In the genomic region with DNA sequence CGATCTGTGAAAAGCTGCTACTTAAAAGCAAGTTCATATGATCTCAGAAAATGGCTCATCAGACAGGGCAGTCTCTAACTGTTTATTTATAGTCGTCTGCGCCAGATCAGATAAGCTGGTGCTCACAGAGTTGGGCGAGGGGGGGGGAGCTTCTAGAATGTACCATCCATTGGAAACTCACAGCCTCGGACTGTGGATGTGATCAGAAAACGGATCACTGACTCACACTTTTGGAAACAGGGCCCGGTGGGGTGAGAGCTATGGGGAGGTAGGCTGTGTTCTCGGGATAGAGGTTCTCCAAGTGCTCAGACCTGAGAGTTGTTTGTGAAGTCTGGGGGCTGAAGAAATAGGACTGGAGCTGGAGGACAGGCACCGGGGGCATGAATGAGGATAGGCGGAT, we compare ENCODE assay signal across 17 cellular contexts. TPM values are rescaled to one million over a fixed set of nuclear protein-coding genes. Genes with fewer than 3 reads are reported as not detected.
DNase-seq lines count a peak whose midpoint lies in the region; ATAC-seq and TF ChIP-seq lines count a peak whose summit lies in the region.
"Had no signal": no experiment of that assay in that cellular context is flagged by ENCODE, and none has a peak within 500 bp of the region (broad histone marks: within the 10 kb centered on the region; RNA-seq: fewer than 3 reads in every experiment).

No MANE protein-coding gene starts in this region.

- no peak overlapping the region for H3K27ac ChIP-seq in stomach
- H3K27ac ChIP-seq: psoas muscle had no signal

- ATAC-seq in stimulated activated memory B cell treated with anti-CD40 and anti-IgM and Interleukin-4, amounts not matched to agents 10 μg/mL and 1 μg/mL and 100 μg/mL, for 72 hours, result no peak
- ATAC-seq: psoas muscle had no signal

- no peak for TF ChIP-seq CTCF in foreskin fibroblast (IDR thresholded peaks at IDR 0.05; ENCODE audit: low read depth, low read length)
- no peak for TF ChIP-seq CTCF in stomach (IDR thresholded peaks at IDR 0.05)

- no peaks in the 10 kb centered on the region for H3K9me3 Mint-ChIP-seq in stimulated activated memory B cell treated with anti-CD40 and anti-IgM and Interleukin-4, amounts not matched to agents 10 μg/mL and 1 μg/mL and 100 μg/mL, for 72 hours
- H3K9me3 Mint-ChIP-seq: activated CD4-positive, alpha-beta memory T cell treated with anti-CD3 and anti-CD28 coated beads for 36 hours had no signal

- no peak overlapping the region for H3K27ac Mint-ChIP-seq in stimulated activated memory B cell treated with anti-CD40 and anti-IgM and Interleukin-4, amounts not matched to agents 10 μg/mL and 1 μg/mL and 100 μg/mL, for 72 hours
- H3K27ac Mint-ChIP-seq: activated CD4-positive, alpha-beta memory T cell treated with anti-CD3 and anti-CD28 coated beads for 36 hours had no signal

- H3K9me3 ChIP-seq in stomach, result no peaks in the 10 kb centered on the region
- H3K9me3 ChIP-seq: psoas muscle had no signal

- peaks cover 0 to 8% (median 0%) of the 10 kb centered on the region in 4 donors for H3K4me1 ChIP-seq in stomach
- H3K4me1 ChIP-seq: psoas muscle had no signal

- H3K4me3 Mint-ChIP-seq in stimulated activated memory B cell treated with anti-CD40 and anti-IgM and Interleukin-4, amounts not matched to agents 10 μg/mL and 1 μg/mL and 100 μg/mL, for 72 hours, result no peak overlapping the region
- H3K4me3 Mint-ChIP-seq: activated CD4-positive, alpha-beta memory T cell treated with anti-CD3 and anti-CD28 coated beads for 36 hours had no signal

- no peaks in the 10 kb centered on the region for H3K36me3 Mint-ChIP-seq in stimulated activated memory B cell treated with anti-CD40 and anti-IgM and Interleukin-4, amounts not matched to agents 10 μg/mL and 1 μg/mL and 100 μg/mL, for 72 hours
- H3K36me3 Mint-ChIP-seq: activated CD4-positive, alpha-beta memory T cell treated with anti-CD3 and anti-CD28 coated beads for 36 hours had no signal

- DNase-seq in H7 (peak; percentile 26), amniotic stem cell (lab: John Stamatoyannopoulos, UW) (peak; percentile 84), foreskin fibroblast (peak; percentile 39 to 40), stomach (peak; percentile 23), DMS 273 treated with DMSO at 0.1 percent for 48 hours (lab: John Stamatoyannopoulos, UW) (no peak), DMS153 treated with DMSO at 0.1 percent for 48 hours (lab: John Stamatoyannopoulos, UW; ENCODE audit: unreplicated experiment) (no peak)
- DNase-seq: activated CD4-positive, alpha-beta memory T cell treated with anti-CD3 and anti-CD28 coated beads for 36 hours; activated naive CD4-positive, alpha-beta T cell; DMS79 treated with DMSO at 0.1 percent for 48 hours; KBM-7; NCI-H2029; psoas muscle; substantia nigra had no signal

- WGBS in stomach, 5 donors, result 47 to 57% (median 53%) methylated on average over 10 of the region's 10 CpGs

- H3K27me3 Mint-ChIP-seq in stimulated activated memory B cell treated with anti-CD40 and anti-IgM and Interleukin-4, amounts not matched to agents 10 μg/mL and 1 μg/mL and 100 μg/mL, for 72 hours, result peaks cover 61% of the 10 kb centered on the region

- no peak for TF ChIP-seq POLR2A in stomach (IDR thresholded peaks at IDR 0.05)

- peaks cover 2% of the 10 kb centered on the region; the same call in 1 of the 2 replicates for H3K27me3 ChIP-seq in H7 (ENCODE audit: control insufficient read depth, insufficient read depth, low read length)
- H3K27me3 ChIP-seq in stomach, result peaks cover 0 to 49% (median 13%) of the 10 kb centered on the region in 3 donors

- TF ChIP-seq EP300 in stomach (IDR thresholded peaks at IDR 0.05), result no peak

- H3K4me1 Mint-ChIP-seq in stimulated activated memory B cell treated with anti-CD40 and anti-IgM and Interleukin-4, amounts not matched to agents 10 μg/mL and 1 μg/mL and 100 μg/mL, for 72 hours, result no peaks in the 10 kb centered on the region

- H3K36me3 ChIP-seq in H7 (replicated peaks; ENCODE audit: control insufficient read depth, insufficient read depth, low read length) (no peaks in the 10 kb centered on the region), stomach (no peaks in the 10 kb centered on the region)

- intact Hi-C loops in stomach (cut with DNase I; ENCODE audit: low total_unique reads), result no loop called here

- H3K4me3 ChIP-seq in H7 (ENCODE audit: insufficient read depth, low read depth, low read length), result no peak overlapping the region
- no peak overlapping the region for H3K4me3 ChIP-seq in foreskin fibroblast (ENCODE audit: low read depth in 1 of 2, low read length in 2 of 2)
- no peak overlapping the region for H3K4me3 ChIP-seq in stomach
- H3K4me3 ChIP-seq: lung, psoas muscle had no signal

RNA-seq across cellular contexts. Expression of a gene that starts 35.5 kb away (rescaled TPM):
- total RNA-seq in H7 (2014; rRNA removed; shearing (Covaris generic)), result 1.5 and 2.6 TPM in 2 replicates
- total RNA-seq in stomach, result 1 to 10 TPM in 2 of 5 donors, not detected in 3; 1.4 to 2.0 TPM
- under 1 TPM in 2 of 3 donors, not detected in 1; 0.12 to 0.25 TPM for polyA plus RNA-seq in stomach
- total RNA-seq: activated CD4-positive, alpha-beta memory T cell treated with anti-CD3 and anti-CD28 coated beads for 36 hours; dermis microvascular lymphatic vessel endothelial cell; T-helper 1 cell treated with Interleukin-12 subunit alpha and Interleukin-12 subunit beta and Interleukin-4 antibody, amounts not matched to agents 30 ng/mL and 1 ng/mL, for 36 hours had no signal

Comparison
In these comparisons a context has a peak if more than half of its experiments do, and no peak if none do; other contexts are left out.
1. DNase-seq: peak in H7 (single experiment), amniotic stem cell (single experiment), foreskin fibroblast (2 of 2) and stomach (single experiment); none in DMS 273 treated with DMSO at 0.1 percent for 48 hours (single experiment) and DMS153 treated with DMSO at 0.1 percent for 48 hours (single experiment).